ENCODE assay signal across 20 cellular contexts in genomic region chr9:95459218-95459617, GRCh38. TPM values are rescaled to one million over a fixed set of nuclear protein-coding genes. Genes with fewer than 3 reads are reported as not detected.
DNase-seq lines count a peak whose midpoint lies in the region; ATAC-seq and TF ChIP-seq lines count a peak whose summit lies in the region.
"Had no signal": no experiment of that assay in that cellular context is flagged by ENCODE, and none has a peak within 500 bp of the region (broad histone marks: within the 10 kb centered on the region; RNA-seq: fewer than 3 reads in every experiment).

No MANE protein-coding gene starts in this region.

- ATAC-seq in GM21423 (IDR thresholded peaks at IDR 0.05; ENCODE audit: unreplicated experiment) = no peak
- ATAC-seq: GM12878 had no signal

- H3K36me3 Mint-ChIP-seq in endodermal cell (ENCODE audit: low read depth) (peaks cover 75% of the 10 kb centered on the region), MCF 10A (ENCODE audit: insufficient read depth, unreplicated experiment) (peaks cover 22% of the 10 kb centered on the region)

- BruUV-seq in MCF 10A (replicated peaks; lab: Mats Ljungman, UMichigan) = no TSS peak

- H3K27ac ChIP-seq in endodermal cell (ENCODE audit: low read depth, low read length) (no peak overlapping the region), rectal smooth muscle tissue (ENCODE audit: low read depth, low read length) (peak overlapping the region; percentile 29)
- H3K27ac ChIP-seq: 22Rv1, BLaER1 had no signal

- 83 to 89% methylated on average over 14 to 15 of the region's 15 CpGs for WGBS in endodermal cell (ENCODE audit: insufficient coverage in 1 of 2, insufficient read length in 1 of 2), 2 experiments

- H3K9me3 ChIP-seq in endodermal cell (ENCODE audit: control insufficient read depth, low read length) = no peaks in the 10 kb centered on the region
- H3K9me3 ChIP-seq: BLaER1 had no signal

- H3K4me3 ChIP-seq in endodermal cell (ENCODE audit: low read length) (no peak overlapping the region), rectal smooth muscle tissue (ENCODE audit: low read length) (no peak overlapping the region)
- H3K4me3 ChIP-seq: BLaER1, GM12878 had no signal

- H3K4me1 Mint-ChIP-seq in endodermal cell (peaks cover 46% of the 10 kb centered on the region), MCF 10A (ENCODE audit: insufficient read depth, unreplicated experiment) (peaks cover 10% of the 10 kb centered on the region)

- DNase-seq in DMS 273 (lab: John Stamatoyannopoulos, UW; ENCODE audit: unreplicated experiment) (peak; percentile 69), DMS 273 treated with DMSO at 0.1 percent for 48 hours (lab: John Stamatoyannopoulos, UW) (no peak), NCI-H524 treated with DMSO at 0.1 percent for 48 hours (lab: John Stamatoyannopoulos, UW) (peak; percentile 39), endodermal cell (no peak), UCSD-AML1 (lab: John Stamatoyannopoulos, UW; ENCODE audit: unreplicated experiment) (no peak), MCF 10A (ENCODE audit: unreplicated experiment) (no peak)
- DNase-seq: CD8-positive, alpha-beta memory T cell; DND-41; HFFc6; MV-4-11; NCI-H2081 treated with DMSO at 0.1 percent for 48 hours; NCI-H69; OCI-M1; RPMI8226; SIG-M5 had no signal

- H3K27me3 ChIP-seq in endodermal cell (ENCODE audit: control insufficient read depth, insufficient read depth, low read length, poor library complexity, severe bottlenecking) (no peaks in the 10 kb centered on the region), rectal smooth muscle tissue (ENCODE audit: control insufficient read depth, insufficient read depth, low read length) (no peaks in the 10 kb centered on the region)
- H3K27me3 ChIP-seq: BLaER1 had no signal

- H3K36me3 ChIP-seq in endodermal cell (ENCODE audit: control insufficient read depth, insufficient read depth, low read length) = peaks cover 72% of the 10 kb centered on the region
- H3K36me3 ChIP-seq in rectal smooth muscle tissue (ENCODE audit: control insufficient read depth, insufficient read depth, low read length) = peaks cover under 1% of the 10 kb centered on the region

- H3K9me3 Mint-ChIP-seq in endodermal cell (no peaks in the 10 kb centered on the region), MCF 10A (ENCODE audit: unreplicated experiment) (no peaks in the 10 kb centered on the region)
- H3K9me3 Mint-ChIP-seq: CD8-positive, alpha-beta memory T cell; HFFc6 had no signal

- intact Hi-C loops in MCF 10A (cut with micrococcal nuclease) = no loop called here

- POLR2A ChIA-PET in MCF 10A (lab: Yijun Ruan, JAX) = no interaction called here

- H3K27me3 Mint-ChIP-seq in endodermal cell (ENCODE audit: insufficient read depth) (no peaks in the 10 kb centered on the region), MCF 10A (ENCODE audit: insufficient read depth, unreplicated experiment) (no peaks in the 10 kb centered on the region)

- peaks cover 19% of the 10 kb centered on the region for H3K4me1 ChIP-seq in endodermal cell (ENCODE audit: control insufficient read depth, insufficient read depth, low read length)
- H3K4me1 ChIP-seq in rectal smooth muscle tissue (ENCODE audit: control insufficient read depth, insufficient read depth, low read length) = peaks cover 25% of the 10 kb centered on the region

- H3K27ac Mint-ChIP-seq in endodermal cell = peak overlapping the region; percentile 65
- H3K27ac Mint-ChIP-seq in MCF 10A (ENCODE audit: low read depth, unreplicated experiment) = no peak overlapping the region
- H3K27ac Mint-ChIP-seq: HFFc6 had no signal

- H3K4me3 Mint-ChIP-seq in endodermal cell (no peak overlapping the region), MCF 10A (ENCODE audit: unreplicated experiment) (no peak overlapping the region)
- H3K4me3 Mint-ChIP-seq: HFFc6 had no signal

- CTCF ChIA-PET in MCF 10A (lab: Yijun Ruan, JAX) = interaction anchor here (0.6 kb wide), 1 partner anchor 85 kb away, joined by 3 read pairs; no protein-coding TSS in a partner anchor

- H3K9ac ChIP-seq in endodermal cell (ENCODE audit: extremely low read depth, low read length, poor library complexity, severe bottlenecking) (no peak overlapping the region), rectal smooth muscle tissue (ENCODE audit: low read length) (no peak overlapping the region)
- H3K9ac ChIP-seq: BLaER1 had no signal

- TF ChIP-seq CTCF in endodermal cell (conservative IDR thresholded peaks at IDR 0.05) (no peak), MCF 10A (IDR thresholded peaks at IDR 0.05; ENCODE audit: unreplicated experiment) (no peak)

RNA-seq across cellular contexts. Expression of gene PTCH1, which starts 57.6 kb away (rescaled TPM):
- total RNA-seq in endodermal cell (10 to 100 TPM; 26.0 to 32.9 TPM), MCF 10A (2022) (3.6 and 4.7 TPM in 2 replicates)
- polyA plus RNA-seq in endodermal cell (2013, experiment 1 of 2) = 21.0 TPM
- polyA plus RNA-seq in endodermal cell (2013, experiment 2 of 2) = 18.5 TPM

Comparison
In these comparisons a context has a peak if more than half of its experiments do, and no peak if none do; other contexts are left out.
1. DNase-seq: peak in DMS 273 (single experiment) and NCI-H524 treated with DMSO at 0.1 percent for 48 hours (single experiment); none in DMS 273 treated with DMSO at 0.1 percent for 48 hours (single experiment), endodermal cell (single experiment), UCSD-AML1 (single experiment) and MCF 10A (single experiment).